ENCODE assay signal across 8 cellular contexts in genomic region chr15:57554063-57554820, GRCh38. TPM values are rescaled to one million over a fixed set of nuclear protein-coding genes. Genes with fewer than 3 reads are reported as not detected.
DNase-seq lines count a peak whose midpoint lies in the region; ATAC-seq and TF ChIP-seq lines count a peak whose summit lies in the region.
"Had no signal": no experiment of that assay in that cellular context is flagged by ENCODE, and none has a peak within 500 bp of the region (broad histone marks: within the 10 kb centered on the region; RNA-seq: fewer than 3 reads in every experiment).

No MANE protein-coding gene starts in this region.

- CTCF ChIA-PET in WTC11 (lab: Charles Lee): interaction anchor here (0.5 to 3.8 kb wide), 11 partner anchors 12 to 222 kb away, joined by 3 to 43 read pairs (median 4); partner anchors contain the start of gene POLR2M

- H3K27ac Mint-ChIP-seq in WTC11: peak overlapping the region; percentile 57

- TF ChIP-seq EP300 in tibial nerve (IDR thresholded peaks at IDR 0.05): no peak

- H3K9ac ChIP-seq in stomach smooth muscle (ENCODE audit: low read length in 2 of 2): peak overlapping the region in 1 of 2 donors; percentile 36

- TF ChIP-seq CTCF in WTC11 (IDR thresholded peaks at IDR 0.05): no peak
- no peak for TF ChIP-seq CTCF in tibial nerve (IDR thresholded peaks at IDR 0.05)
- no peak for TF ChIP-seq CTCF in GM20000 (IDR thresholded peaks at IDR 0.05; ENCODE audit: extremely low read depth, missing control alignments)

- H3K4me3 ChIP-seq in right cardiac atrium (ENCODE audit: low read length) (no peak overlapping the region), stomach smooth muscle (ENCODE audit: low read length in 2 of 2) (no peak overlapping the region), tibial nerve (no peak overlapping the region)

- H3K4me1 ChIP-seq in right cardiac atrium (ENCODE audit: control insufficient read depth, insufficient read depth, low read length) (peaks cover 32% of the 10 kb centered on the region), stomach smooth muscle (ENCODE audit: control insufficient read depth, insufficient read depth, low read length) (peaks cover 25% of the 10 kb centered on the region), tibial nerve (peaks cover 0 to 27% (median 4%) of the 10 kb centered on the region in 4 donors)

- H3K9me3 ChIP-seq in right cardiac atrium (ENCODE audit: control insufficient read depth, low read length): no peaks in the 10 kb centered on the region
- H3K9me3 ChIP-seq in stomach smooth muscle (ENCODE audit: control insufficient read depth in 2 of 2, low read length in 2 of 2): no peaks in the 10 kb centered on the region
- H3K9me3 ChIP-seq in tibial nerve: no peaks in the 10 kb centered on the region

- H3K4me3 Mint-ChIP-seq in WTC11: no peak overlapping the region

- H3K27me3 ChIP-seq in right cardiac atrium (ENCODE audit: control insufficient read depth, insufficient read depth) (no peaks in the 10 kb centered on the region), stomach smooth muscle (ENCODE audit: control insufficient read depth in 1 of 2, insufficient read depth in 2 of 2, low read length in 2 of 2) (no peaks in the 10 kb centered on the region), tibial nerve (no peaks in the 10 kb centered on the region)

- intact Hi-C loops in right cardiac atrium (cut with DNase I): loop anchor here in 1 of 4 donors (10.0 kb wide), 1 partner anchor 151 kb away; the partner anchor contains the start of gene POLR2M

- H3K36me3 ChIP-seq in stomach smooth muscle (ENCODE audit: control insufficient read depth in 2 of 2, insufficient read depth in 2 of 2, low read length in 2 of 2): no peaks in the 10 kb centered on the region
- H3K36me3 ChIP-seq in tibial nerve: no peaks in the 10 kb centered on the region

- H3K9me3 Mint-ChIP-seq in WTC11: no peaks in the 10 kb centered on the region

- POLR2A ChIA-PET in WTC11 (lab: Charles Lee): no interaction called here

- H3K27ac ChIP-seq in right cardiac atrium (ENCODE audit: low read length): peak overlapping the region; percentile 60
- H3K27ac ChIP-seq in stomach smooth muscle (ENCODE audit: low read length): peak overlapping the region; percentile 76
- no peak overlapping the region for H3K27ac ChIP-seq in tibial nerve

- peak; percentile 49 for DNase-seq in NCI-H146 treated with DMSO at 0.1 percent for 48 hours (lab: John Stamatoyannopoulos, UW; ENCODE audit: unreplicated experiment)
- no peak for DNase-seq in WTC11 (ENCODE audit: low spot score)
- peak in 2 of 3 donors; percentile 72 to 74 for DNase-seq in right cardiac atrium
- DNase-seq in tibial nerve (ENCODE audit: low spot score in 2 of 2): no peak
- no peak for DNase-seq in GM20000 (ENCODE audit: low spot score)
- DNase-seq: stimulated activated CD4-positive, alpha-beta T cell treated with anti-CD3 and anti-CD28 coated beads, Interleukin-4, amount 100 ng/mL, for 1 hour had no signal

- whole genome bisulfite sequencing in right cardiac atrium: 43% methylated on average over 10 of the region's 10 CpGs
- 49 to 68% methylated on average over 9 to 10 of the region's 10 CpGs for WGBS in tibial nerve, 2 donors

- peaks cover 33% of the 10 kb centered on the region for H3K4me1 Mint-ChIP-seq in WTC11

- no peak for TF ChIP-seq POLR2A in tibial nerve (IDR thresholded peaks at IDR 0.05)

- peaks cover 24% of the 10 kb centered on the region for H3K36me3 Mint-ChIP-seq in WTC11

- ATAC-seq in WTC11: no peak
- ATAC-seq in right cardiac atrium: peak; percentile 5 to 13
- ATAC-seq in HG03571 (IDR thresholded peaks at IDR 0.05; ENCODE audit: unreplicated experiment): no peak

- H3K27me3 Mint-ChIP-seq in WTC11 (ENCODE audit: low read depth): no peaks in the 10 kb centered on the region

TF ChIP-seq in WTC11, 78 proteins besides CTCF, POLR2A, EP300 and RAD21:
- TF ChIP-seq, protein P1, sequence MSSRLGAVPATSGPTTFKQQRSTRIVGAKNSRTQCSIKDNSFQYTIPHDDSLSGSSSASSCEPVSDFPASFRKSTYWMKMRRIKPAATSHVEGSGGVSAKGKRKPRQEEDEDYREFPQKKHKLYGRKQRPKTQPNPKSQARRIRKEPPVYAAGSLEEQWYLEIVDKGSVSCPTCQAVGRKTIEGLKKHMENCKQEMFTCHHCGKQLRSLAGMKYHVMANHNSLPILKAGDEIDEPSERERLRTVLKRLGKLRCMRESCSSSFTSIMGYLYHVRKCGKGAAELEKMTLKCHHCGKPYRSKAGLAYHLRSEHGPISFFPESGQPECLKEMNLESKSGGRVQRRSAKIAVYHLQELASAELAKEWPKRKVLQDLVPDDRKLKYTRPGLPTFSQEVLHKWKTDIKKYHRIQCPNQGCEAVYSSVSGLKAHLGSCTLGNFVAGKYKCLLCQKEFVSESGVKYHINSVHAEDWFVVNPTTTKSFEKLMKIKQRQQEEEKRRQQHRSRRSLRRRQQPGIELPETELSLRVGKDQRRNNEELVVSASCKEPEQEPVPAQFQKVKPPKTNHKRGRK (CRISPR knock-in tag; IDR thresholded peaks at IDR 0.05; ENCODE audit: borderline replicate concordance): no peak
- TF ChIP-seq ZNF219 (CRISPR knock-in tag; IDR thresholded peaks at IDR 0.05; ENCODE audit: borderline replicate concordance) (no peak), ZNF232 (CRISPR knock-in tag; IDR thresholded peaks at IDR 0.05) (no peak), CREB1 (CRISPR knock-in tag; IDR thresholded peaks at IDR 0.05) (no peak), CDX4 (CRISPR knock-in tag; IDR thresholded peaks at IDR 0.05; ENCODE audit: borderline replicate concordance) (no peak), JAZF1 (CRISPR knock-in tag; IDR thresholded peaks at IDR 0.05) (no peak), ZNF671 (CRISPR knock-in tag; IDR thresholded peaks at IDR 0.05) (no peak), TEAD1 (CRISPR knock-in tag; IDR thresholded peaks at IDR 0.05) (no peak), NR1H2 (CRISPR knock-in tag; IDR thresholded peaks at IDR 0.05) (no peak)

RNA-seq across cellular contexts. Expression of gene MYZAP, which starts 37.5 kb away (rescaled TPM):
- 0.60 to 0.73 TPM (median 0.68 TPM) in 3 replicates for total RNA-seq in WTC11 (2021)
- 100 to 1,000 TPM; 557 to 764 (median 622) TPM for total RNA-seq in right cardiac atrium
- polyA plus RNA-seq in right cardiac atrium: 558 TPM
- 1 to 10 TPM in 3 of 4 donors, under 1 TPM in 1; 0.98 to 9.3 (median 2.7) TPM for total RNA-seq in tibial nerve

Comparison
In these comparisons a context has a peak if more than half of its experiments do, and no peak if none do; other contexts are left out.
1. DNase-seq: peak in NCI-H146 treated with DMSO at 0.1 percent for 48 hours (single experiment) and right cardiac atrium (2 of 3); none in WTC11 (single experiment), tibial nerve (0 of 2) and GM20000 (single experiment).
2. ATAC-seq: peak in right cardiac atrium (2 of 2); none in WTC11 (single experiment) and HG03571 (single experiment).
3. H3K27ac ChIP-seq: peak in right cardiac atrium (single experiment) and stomach smooth muscle (single experiment); none in tibial nerve (0 of 4).
4. RNA of gene MYZAP, which starts 37.5 kb away (total RNA-seq): 557 to 764 TPM in right cardiac atrium; 0.98 to 9.3 TPM in tibial nerve and 0.60 to 0.73 TPM in WTC11; every median in the first group is over 10 times any median in the second.